In genomic region chr17:67244621-67245072, GRCh38 we compare ENCODE assay signal across 8 cellular contexts. TPM values are rescaled to one million over a fixed set of nuclear protein-coding genes. Genes with fewer than 3 reads are reported as not detected.
DNase-seq lines count a peak whose midpoint lies in the region; ATAC-seq lines count a peak whose summit lies in the region.

No MANE protein-coding gene starts in this region.

- peaks cover 40% of the 10 kb centered on the region for H3K36me3 Mint-ChIP-seq in effector memory CD8-positive, alpha-beta T cell (ENCODE audit: insufficient read depth)
- H3K36me3 Mint-ChIP-seq in naive B cell = no peaks in the 10 kb centered on the region

- no peaks in the 10 kb centered on the region for H3K9me3 Mint-ChIP-seq in effector memory CD8-positive, alpha-beta T cell
- no peaks in the 10 kb centered on the region for H3K9me3 Mint-ChIP-seq in naive B cell

- peaks cover 3% of the 10 kb centered on the region for H3K36me3 ChIP-seq in SJCRH30

- peak in 1 of 2 experiments; percentile 25 for DNase-seq in SJCRH30
- peak in 2 of 3 experiments; percentile 3 to 7 for DNase-seq in effector memory CD8-positive, alpha-beta T cell
- no peak for DNase-seq in naive B cell
- DNase-seq in DMS114 treated with DMSO at 0.1 percent for 48 hours (lab: John Stamatoyannopoulos, UW; ENCODE audit: unreplicated experiment) = no peak
- DNase-seq in NCI-H1436 (lab: John Stamatoyannopoulos, UW) = no peak

- no peaks in the 10 kb centered on the region for H3K27me3 ChIP-seq in SJCRH30

- peak; percentile 28 for ATAC-seq in GM18502 (IDR thresholded peaks at IDR 0.05; ENCODE audit: poor library complexity, unreplicated experiment)
- peak; percentile 29 for ATAC-seq in HG02610 (IDR thresholded peaks at IDR 0.05; ENCODE audit: unreplicated experiment)
- peak; percentile 4 for ATAC-seq in effector memory CD8-positive, alpha-beta T cell (replicated peaks)
- peak; percentile 60 to 62 for ATAC-seq in naive B cell (ENCODE audit: low read depth in 2 of 2)
- no peak for ATAC-seq in GM18517 (IDR thresholded peaks at IDR 0.05; ENCODE audit: unreplicated experiment)

- no peaks in the 10 kb centered on the region for H3K27me3 Mint-ChIP-seq in effector memory CD8-positive, alpha-beta T cell
- peaks cover 4 to 9% (median 6%) of the 10 kb centered on the region in 3 donors for H3K27me3 Mint-ChIP-seq in naive B cell

- peak overlapping the region; percentile 80; the same call in 1 of the 2 replicates for H3K27ac ChIP-seq in SJCRH30

- peak overlapping the region; percentile 83 to 96 for H3K27ac Mint-ChIP-seq in effector memory CD8-positive, alpha-beta T cell
- peak overlapping the region in 2 of 6 donors; percentile 79 to 90 for H3K27ac Mint-ChIP-seq in naive B cell

- H3K4me3 ChIP-seq in SJCRH30 = peak overlapping the region; percentile 99

- peaks cover 50 to 62% of the 10 kb centered on the region in 2 donors for H3K4me1 Mint-ChIP-seq in effector memory CD8-positive, alpha-beta T cell (ENCODE audit: low read depth in 2 of 2)
- peaks cover 31 to 41% (median 38%) of the 10 kb centered on the region in 3 donors for H3K4me1 Mint-ChIP-seq in naive B cell

- peak overlapping the region; percentile 84 to 95 for H3K4me3 Mint-ChIP-seq in effector memory CD8-positive, alpha-beta T cell
- peak overlapping the region; percentile 84 to 95 (median 92) for H3K4me3 Mint-ChIP-seq in naive B cell

- H3K9me3 ChIP-seq in SJCRH30 (replicated peaks) = no peaks in the 10 kb centered on the region

- no peaks in the 10 kb centered on the region; the same call in 1 of the 2 replicates for H3K4me1 ChIP-seq in SJCRH30

RNA-seq across cellular contexts. Expression of gene HELZ, which starts 0.3 kb away (rescaled TPM):
- 33.2 and 42.3 TPM in 2 replicates for total RNA-seq in SJCRH30 (2014; rRNA removed; shearing (Covaris generic))
- 10 to 100 TPM; 34.5 to 94.7 (median 75.5) TPM for polyA plus RNA-seq in naive B cell (ENCODE audit: low read depth in 6 of 6)

Comparison
In these comparisons a context has a peak if more than half of its experiments do, and no peak if none do; other contexts are left out.
1. DNase-seq: peak in effector memory CD8-positive, alpha-beta T cell (2 of 3); none in naive B cell (single experiment), DMS114 treated with DMSO at 0.1 percent for 48 hours (single experiment) and NCI-H1436 (single experiment).